In the genomic region with DNA sequence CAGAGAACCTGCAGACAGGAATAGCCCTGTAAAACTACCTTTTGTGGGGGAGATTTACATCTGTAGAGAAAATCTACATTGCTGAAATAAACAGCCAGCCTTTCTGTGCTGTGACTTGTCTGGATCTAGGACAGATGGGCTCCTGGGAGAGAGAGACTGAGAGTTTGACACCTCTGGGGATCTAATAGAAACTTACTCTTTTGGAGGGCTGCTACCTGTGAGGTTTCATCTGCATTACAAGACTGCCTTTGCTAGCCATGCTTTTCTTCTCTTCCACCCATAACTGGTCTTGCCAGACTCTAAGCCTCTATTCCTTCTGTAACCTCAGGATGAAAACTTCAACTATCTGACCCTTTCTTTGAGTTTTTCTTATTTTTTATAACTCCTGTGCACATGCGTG, we compare ENCODE assay signal across 22 cellular contexts.
A peak's percentile ranks its signal among the peaks of the same experiment; 100 is the strongest.
DNase-seq lines count a peak whose midpoint lies in the region; ATAC-seq, FAIRE-seq and TF ChIP-seq lines count a peak whose summit lies in the region.
"Had no signal": no experiment of that assay in that cellular context is flagged by ENCODE, and none has a peak within 500 bp of the region (broad histone marks: within the 10 kb centered on the region; RNA-seq: fewer than 3 reads in every experiment).

No MANE protein-coding gene starts in this region.

- H3K27ac Mint-ChIP-seq in memory B cell = peak overlapping the region; percentile 38
- H3K27ac Mint-ChIP-seq in Calu3 (ENCODE audit: unreplicated experiment) = no peak overlapping the region
- H3K27ac Mint-ChIP-seq: CD14-positive monocyte; T-helper 2 cell treated with Interferon-gamma antibody and Interleukin-4, amounts not matched to agents 5 μg/mL and 100 μg/mL, for 36 hours had no signal

- no peaks in the 10 kb centered on the region for H3K9me3 ChIP-seq in HUES48 (ENCODE audit: control insufficient read depth, insufficient read depth, low read length)
- H3K9me3 ChIP-seq in GM12878 (replicated peaks; ENCODE audit: control insufficient read depth, insufficient read depth, low read length) = peaks cover 2% of the 10 kb centered on the region; the same call in 1 of the 3 replicates
- no peaks in the 10 kb centered on the region for H3K9me3 ChIP-seq in right atrium auricular region
- H3K9me3 ChIP-seq: Peyer's patch had no signal

- H3K36me3 ChIP-seq in HUES48 (ENCODE audit: control insufficient read depth, insufficient read depth, low read length) = no peaks in the 10 kb centered on the region
- H3K36me3 ChIP-seq in GM12878 (ENCODE audit: control insufficient read depth in 2 of 2, insufficient read depth in 2 of 2, low read length in 1 of 2) = no peaks in the 10 kb centered on the region
- no peaks in the 10 kb centered on the region for H3K36me3 ChIP-seq in right atrium auricular region
- H3K36me3 ChIP-seq: Peyer's patch had no signal

- DNase-seq in GM12865 (ENCODE audit: low read depth) (peak; percentile 24), GM12878 (ENCODE audit: low read depth, low spot score) (no peak), memory B cell (ENCODE audit: low spot score in 2 of 2) (no peak), NCI-H1930 (lab: John Stamatoyannopoulos, UW) (no peak), islet precursor cell (no peak), right atrium auricular region (ENCODE audit: low spot score) (no peak), Calu3 (no peak)
- DNase-seq: DMS79 treated with DMSO at 0.1 percent for 48 hours, IMR-90, Karpas-422, NCI-H1417 treated with DMSO at 0.1 percent for 48 hours, NCI-H2029 treated with DMSO at 0.1 percent for 48 hours, NCI-H2171 treated with DMSO at 0.1 percent for 48 hours, NCI-H446, NCI-H526 treated with DMSO at 0.1 percent for 48 hours, Peyer's patch, SW 1271 had no signal

- H3K4me1 Mint-ChIP-seq in memory B cell (peaks cover 46% of the 10 kb centered on the region), Calu3 (ENCODE audit: low read depth, unreplicated experiment) (no peaks in the 10 kb centered on the region)

- H3K9ac ChIP-seq in HUES48 (ENCODE audit: low read depth, low read length) (no peak overlapping the region), GM12878 (ENCODE audit: control insufficient read depth, insufficient read depth, low read length) (no peak overlapping the region)

- in situ Hi-C loops in GM12878 (cut with MboI) = no loop called here

- CTCF ChIA-PET in GM12878 (lab: Yijun Ruan, JAX) = no interaction called here
- CTCF ChIA-PET in Calu3 (lab: Charles Lee) = no interaction called here

- H3K9me3 Mint-ChIP-seq in memory B cell (peaks cover 2% of the 10 kb centered on the region), Calu3 (ENCODE audit: low read depth, unreplicated experiment) (no peaks in the 10 kb centered on the region)

- POLR2A ChIA-PET in GM12878 (lab: Charles Lee) = no interaction called here

- H3K27ac ChIP-seq in HUES48 (ENCODE audit: low read depth, low read length) (peak overlapping the region; percentile 59), GM12878 (ENCODE audit: control insufficient read depth, insufficient read depth) (peak overlapping the region; percentile 30; the same call in 1 of the 2 replicates), right atrium auricular region (no peak overlapping the region)
- H3K27ac ChIP-seq: Peyer's patch had no signal

- H3K4me1 ChIP-seq in HUES48 (ENCODE audit: control insufficient read depth, insufficient read depth, low read length) = peaks cover 43% of the 10 kb centered on the region
- H3K4me1 ChIP-seq in GM12878 (ENCODE audit: control insufficient read depth, insufficient read depth, low read length) = peaks cover 58% of the 10 kb centered on the region
- H3K4me1 ChIP-seq in right atrium auricular region = peaks cover 0 to 7% of the 10 kb centered on the region in 2 donors
- H3K4me1 ChIP-seq: Peyer's patch had no signal

- H3K4me2 ChIP-seq in GM12878 (ENCODE audit: control insufficient read depth, insufficient read depth) = 0 out of 2 replicates have a peak overlapping the region, but pooled peaks have one; percentile 27

- SMC1A ChIA-PET in GM12878 (lab: Charles Lee; ENCODE audit: uncharacterized antibody, unreplicated experiment) = no interaction called here

- H3K4me3 ChIP-seq in GM12865 (ENCODE audit: low read depth, low read length) = no peak overlapping the region
- no peak overlapping the region for H3K4me3 ChIP-seq in HUES48 (ENCODE audit: low read depth, low read length)
- no peak overlapping the region for H3K4me3 ChIP-seq in GM12878
- no peak overlapping the region for H3K4me3 ChIP-seq in right atrium auricular region
- H3K4me3 ChIP-seq: Peyer's patch had no signal

- WGBS in GM12878 (ENCODE audit: insufficient coverage, insufficient replicate concordance, low lambda C conversion rate, missing lambda C conversion rate) = 83% methylated on average over 1 of the region's 1 CpG

- RAD21 ChIA-PET in GM12878 (lab: Charles Lee; ENCODE audit: unreplicated experiment) = no interaction called here

- no peaks in the 10 kb centered on the region for H3K27me3 Mint-ChIP-seq in memory B cell
- H3K27me3 Mint-ChIP-seq in Calu3 (ENCODE audit: unreplicated experiment) = no peaks in the 10 kb centered on the region

- no peaks in the 10 kb centered on the region for H3K79me2 ChIP-seq in GM12878 (ENCODE audit: control insufficient read depth, insufficient read depth, low read length)

- TF ChIP-seq EP300 in GM12878 (IDR thresholded peaks at IDR 0.05; ENCODE audit: borderline replicate concordance in 1 of 2, control insufficient read depth in 1 of 2, low read depth in 2 of 2, low read length in 2 of 2) = no peak

- H3K27me3 ChIP-seq in HUES48 (ENCODE audit: control insufficient read depth, insufficient read depth, low read length) = no peaks in the 10 kb centered on the region
- no peaks in the 10 kb centered on the region for H3K27me3 ChIP-seq in GM12878 (replicated peaks in 1 of 2; ENCODE audit: control insufficient read depth in 2 of 2, insufficient read depth in 2 of 2, low read length in 1 of 2)
- no peaks in the 10 kb centered on the region for H3K27me3 ChIP-seq in right atrium auricular region
- H3K27me3 ChIP-seq: Peyer's patch had no signal

- TF ChIP-seq RAD21 in GM12878 (IDR thresholded peaks at IDR 0.05; ENCODE audit: insufficient read depth, low read depth, low read length) = 0 out of 2 replicates have a peak, but pooled peaks have one; percentile 11

- TF ChIP-seq POLR2A in GM12878 (IDR thresholded peaks at IDR 0.05; ENCODE audit: low read depth, low read length) = no peak

- no peak for TF ChIP-seq CTCF in GM12865 (IDR thresholded peaks at IDR 0.05; ENCODE audit: insufficient read depth, low read depth, low read length, missing control alignments)
- TF ChIP-seq CTCF in GM12878 (IDR thresholded peaks at IDR 0.05 in 2 of 3, conservative IDR thresholded peaks at IDR 0.05 in 1 of 3; ENCODE audit: control insufficient read depth in 2 of 3, extremely low read depth in 1 of 3, insufficient read depth in 1 of 3, low read depth in 3 of 3, low read length in 3 of 3) = no peak
- no peak for TF ChIP-seq CTCF in right atrium auricular region (IDR thresholded peaks at IDR 0.05)
- TF ChIP-seq CTCF in Calu3 (IDR thresholded peaks at IDR 0.05; ENCODE audit: unreplicated experiment) = no peak

- no peak for FAIRE-seq in GM12878 (lab: Jason Lieb, UNC)
- FAIRE-seq: H54 had no signal

- ATAC-seq in GM12878 (peak; percentile 17), memory B cell (ENCODE audit: low read depth) (no peak)
- ATAC-seq: Right ventricle myocardium inferior had no signal

- intact Hi-C loops in GM12878 (cut with micrococcal nuclease; ENCODE audit: unreplicated experiment) (loop anchor here (2.0 kb wide), 1 partner anchor 57 kb away; no protein-coding TSS in a partner anchor), Calu3 (cut with micrococcal nuclease; ENCODE audit: unreplicated experiment) (no loop called here)

- no peaks in the 10 kb centered on the region for H3K36me3 Mint-ChIP-seq in memory B cell
- no peaks in the 10 kb centered on the region for H3K36me3 Mint-ChIP-seq in Calu3 (ENCODE audit: insufficient read depth, unreplicated experiment)

- H4K20me1 ChIP-seq in GM12878 (ENCODE audit: control insufficient read depth, insufficient read depth) = no peaks in the 10 kb centered on the region

- no peak overlapping the region for H3K4me3 Mint-ChIP-seq in memory B cell
- no peak overlapping the region for H3K4me3 Mint-ChIP-seq in Calu3 (ENCODE audit: low read depth, unreplicated experiment)
- H3K4me3 Mint-ChIP-seq: CD14-positive monocyte; T-helper 2 cell treated with Interferon-gamma antibody and Interleukin-4, amounts not matched to agents 5 μg/mL and 100 μg/mL, for 36 hours had no signal

- BruUV-seq in GM12878 (replicated peaks; lab: Mats Ljungman, UMichigan) = no TSS peak
- BruUV-seq in Calu3 (replicated peaks; lab: Mats Ljungman, UMichigan) = no TSS peak

- no peak overlapping the region for H2AFZ ChIP-seq in GM12878 (ENCODE audit: control insufficient read depth, low read depth, low read length)

TF ChIP-seq in GM12878, 131 proteins besides CTCF, POLR2A, EP300 and RAD21 (continues in another document):
- TF ChIP-seq MEF2A (IDR thresholded peaks at IDR 0.05; ENCODE audit: insufficient read depth, low read depth, low read length) = 0 out of 2 replicates have a peak, but pooled peaks have one; percentile 35
- TF ChIP-seq, protein P1, sequence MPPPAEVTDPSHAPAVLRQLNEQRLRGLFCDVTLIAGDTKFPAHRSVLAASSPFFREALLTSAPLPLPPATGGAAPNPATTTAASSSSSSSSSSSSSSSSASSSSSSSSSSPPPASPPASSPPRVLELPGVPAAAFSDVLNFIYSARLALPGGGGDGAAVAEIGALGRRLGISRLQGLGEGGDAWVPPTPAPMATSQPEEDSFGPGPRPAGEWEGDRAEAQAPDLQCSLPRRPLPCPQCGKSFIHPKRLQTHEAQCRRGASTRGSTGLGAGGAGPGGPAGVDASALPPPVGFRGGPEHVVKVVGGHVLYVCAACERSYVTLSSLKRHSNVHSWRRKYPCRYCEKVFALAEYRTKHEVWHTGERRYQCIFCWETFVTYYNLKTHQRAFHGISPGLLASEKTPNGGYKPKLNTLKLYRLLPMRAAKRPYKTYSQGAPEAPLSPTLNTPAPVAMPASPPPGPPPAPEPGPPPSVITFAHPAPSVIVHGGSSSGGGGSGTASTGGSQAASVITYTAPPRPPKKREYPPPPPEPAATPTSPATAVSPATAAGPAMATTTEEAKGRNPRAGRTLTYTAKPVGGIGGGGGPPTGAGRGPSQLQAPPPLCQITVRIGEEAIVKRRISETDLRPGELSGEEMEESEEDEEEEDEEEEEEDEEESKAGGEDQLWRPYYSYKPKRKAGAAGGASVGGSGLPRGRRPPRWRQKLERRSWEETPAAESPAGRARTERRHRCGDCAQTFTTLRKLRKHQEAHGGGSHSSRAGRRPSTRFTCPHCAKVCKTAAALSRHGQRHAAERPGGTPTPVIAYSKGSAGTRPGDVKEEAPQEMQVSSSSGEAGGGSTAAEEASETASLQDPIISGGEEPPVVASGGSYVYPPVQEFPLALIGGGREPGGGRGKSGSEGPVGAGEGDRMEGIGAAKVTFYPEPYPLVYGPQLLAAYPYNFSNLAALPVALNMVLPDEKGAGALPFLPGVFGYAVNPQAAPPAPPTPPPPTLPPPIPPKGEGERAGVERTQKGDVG (CRISPR knock-in tag; IDR thresholded peaks at IDR 0.05) = no peak
- TF ChIP-seq RCOR1 (conservative IDR thresholded peaks at IDR 0.05; ENCODE audit: low read depth, low read length) = no peak
- peak; percentile 18 for TF ChIP-seq MEF2B (IDR thresholded peaks at IDR 0.05; ENCODE audit: partially characterized antibody, poor library complexity, severe bottlenecking)
- TF ChIP-seq NFYA (IDR thresholded peaks at IDR 0.05; ENCODE audit: borderline replicate concordance, low read depth, low read length) = no peak

Comparison
In these comparisons a context has a peak if more than half of its experiments do, and no peak if none do; other contexts are left out.
1. H3K27ac ChIP-seq: peak in HUES48 (single experiment) and GM12878 (single experiment); none in right atrium auricular region (0 of 2).